ENCODE assay signal across 1 cellular context in the genomic region with DNA sequence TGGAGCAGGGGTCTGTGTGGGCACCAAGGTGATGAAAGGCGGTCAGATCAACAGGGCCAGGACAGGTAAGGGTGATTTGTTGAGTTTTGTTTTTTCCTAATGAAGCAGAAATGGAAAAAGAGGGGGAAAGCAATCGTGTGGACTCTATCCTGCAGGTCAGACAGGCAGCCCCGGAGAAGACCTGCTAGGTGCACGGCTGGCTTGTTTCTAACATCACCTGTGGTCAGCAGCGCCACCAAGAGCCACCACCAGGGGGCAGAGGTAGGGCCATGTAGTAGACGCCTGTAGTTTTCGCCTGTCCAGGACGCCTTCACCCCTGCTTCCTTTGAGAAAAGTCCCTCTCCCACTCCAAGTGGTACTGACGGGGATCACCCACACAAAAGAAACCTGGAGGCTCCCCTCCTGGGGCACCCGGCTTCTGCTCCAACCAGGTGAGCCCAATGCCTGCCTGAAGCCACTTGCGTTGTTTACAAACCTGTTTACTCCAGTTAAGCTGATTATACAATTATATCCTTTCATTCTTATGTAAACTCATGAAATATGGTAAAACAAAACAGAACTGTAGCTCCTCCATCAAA.
TF ChIP-seq lines count a peak whose summit lies in the region.

No MANE protein-coding gene starts in this region.

TF ChIP-seq in HepG2, 621 proteins besides CTCF, POLR2A, EP300 and RAD21 (continued from another document and continues in another):
- no peak for TF ChIP-seq ZNF552 (CRISPR knock-in tag; IDR thresholded peaks at IDR 0.05; ENCODE audit: borderline replicate concordance)
- TF ChIP-seq, protein P1, sequence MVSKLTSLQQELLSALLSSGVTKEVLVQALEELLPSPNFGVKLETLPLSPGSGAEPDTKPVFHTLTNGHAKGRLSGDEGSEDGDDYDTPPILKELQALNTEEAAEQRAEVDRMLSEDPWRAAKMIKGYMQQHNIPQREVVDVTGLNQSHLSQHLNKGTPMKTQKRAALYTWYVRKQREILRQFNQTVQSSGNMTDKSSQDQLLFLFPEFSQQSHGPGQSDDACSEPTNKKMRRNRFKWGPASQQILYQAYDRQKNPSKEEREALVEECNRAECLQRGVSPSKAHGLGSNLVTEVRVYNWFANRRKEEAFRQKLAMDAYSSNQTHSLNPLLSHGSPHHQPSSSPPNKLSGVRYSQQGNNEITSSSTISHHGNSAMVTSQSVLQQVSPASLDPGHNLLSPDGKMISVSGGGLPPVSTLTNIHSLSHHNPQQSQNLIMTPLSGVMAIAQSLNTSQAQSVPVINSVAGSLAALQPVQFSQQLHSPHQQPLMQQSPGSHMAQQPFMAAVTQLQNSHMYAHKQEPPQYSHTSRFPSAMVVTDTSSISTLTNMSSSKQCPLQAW (CRISPR knock-in tag; IDR thresholded peaks at IDR 0.05) = no peak
- TF ChIP-seq, protein P2, sequence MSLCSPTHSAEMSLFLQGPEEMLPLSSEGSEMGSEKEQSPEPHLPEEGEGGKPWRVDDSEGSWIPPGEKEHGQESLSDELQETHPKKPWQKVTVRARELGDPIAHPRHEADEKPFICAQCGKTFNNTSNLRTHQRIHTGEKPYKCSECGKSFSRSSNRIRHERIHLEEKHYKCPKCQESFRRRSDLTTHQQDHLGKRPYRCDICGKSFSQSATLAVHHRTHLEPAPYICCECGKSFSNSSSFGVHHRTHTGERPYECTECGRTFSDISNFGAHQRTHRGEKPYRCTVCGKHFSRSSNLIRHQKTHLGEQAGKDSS (CRISPR knock-in tag; IDR thresholded peaks at IDR 0.05; ENCODE audit: borderline replicate concordance, low read depth) = peak; percentile 44; the same call in 1 of the 2 replicates
- TF ChIP-seq TBL1XR1 (IDR thresholded peaks at IDR 0.05; ENCODE audit: borderline replicate concordance, low read length, partially characterized antibody) = no peak
- no peak for TF ChIP-seq ARNT (IDR thresholded peaks at IDR 0.05)
- TF ChIP-seq ZNF446 (CRISPR knock-in tag; IDR thresholded peaks at IDR 0.05) = no peak
- TF ChIP-seq ZNF749 (CRISPR knock-in tag; IDR thresholded peaks at IDR 0.05; ENCODE audit: borderline replicate concordance) = no peak
- TF ChIP-seq HMG20B (CRISPR knock-in tag; conservative IDR thresholded peaks at IDR 0.05) = no peak
- TF ChIP-seq ZSCAN12 (CRISPR knock-in tag; IDR thresholded peaks at IDR 0.05) = no peak
- TF ChIP-seq, protein P3, sequence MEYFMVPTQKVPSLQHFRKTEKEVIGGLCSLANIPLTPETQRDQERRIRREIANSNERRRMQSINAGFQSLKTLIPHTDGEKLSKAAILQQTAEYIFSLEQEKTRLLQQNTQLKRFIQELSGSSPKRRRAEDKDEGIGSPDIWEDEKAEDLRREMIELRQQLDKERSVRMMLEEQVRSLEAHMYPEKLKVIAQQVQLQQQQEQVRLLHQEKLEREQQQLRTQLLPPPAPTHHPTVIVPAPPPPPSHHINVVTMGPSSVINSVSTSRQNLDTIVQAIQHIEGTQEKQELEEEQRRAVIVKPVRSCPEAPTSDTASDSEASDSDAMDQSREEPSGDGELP (IDR thresholded peaks at IDR 0.05; ENCODE audit: borderline replicate concordance, low read depth) = peak; percentile 48; the same call in 1 of the 2 replicates
- TF ChIP-seq GLI4 (CRISPR knock-in tag; IDR thresholded peaks at IDR 0.05; ENCODE audit: borderline replicate concordance) = no peak
- TF ChIP-seq RARA (CRISPR knock-in tag; IDR thresholded peaks at IDR 0.05) = peak; percentile 24; the same call in 1 of the 2 replicates
- TF ChIP-seq AFF4 (CRISPR knock-in tag; IDR thresholded peaks at IDR 0.05) = no peak
- no peak for TF ChIP-seq ZNF766 (CRISPR knock-in tag; IDR thresholded peaks at IDR 0.05; ENCODE audit: borderline replicate concordance)
- no peak for TF ChIP-seq RBM39 (IDR thresholded peaks at IDR 0.05; ENCODE audit: low read depth, low read length, poor library complexity, severe bottlenecking)
- peak; percentile 42; the same call in 1 of the 2 replicates for TF ChIP-seq MED1 (CRISPR knock-in tag; IDR thresholded peaks at IDR 0.05)
- TF ChIP-seq ZSCAN22 (CRISPR knock-in tag; IDR thresholded peaks at IDR 0.05) = no peak
- no peak for TF ChIP-seq EZH2 (conservative IDR thresholded peaks at IDR 0.05; ENCODE audit: low read depth, low read length)
- TF ChIP-seq ZNF687 (CRISPR knock-in tag; IDR thresholded peaks at IDR 0.05) = peak; percentile 50; the same call in 1 of the 2 replicates
- TF ChIP-seq ZNF619 (CRISPR knock-in tag; IDR thresholded peaks at IDR 0.05) = no peak
- no peak for TF ChIP-seq ZNF709 (CRISPR knock-in tag; IDR thresholded peaks at IDR 0.05)
- TF ChIP-seq ZNF556 (CRISPR knock-in tag; IDR thresholded peaks at IDR 0.05; ENCODE audit: borderline replicate concordance) = peak; percentile 33; the same call in 1 of the 2 replicates
- TF ChIP-seq, protein P4, sequence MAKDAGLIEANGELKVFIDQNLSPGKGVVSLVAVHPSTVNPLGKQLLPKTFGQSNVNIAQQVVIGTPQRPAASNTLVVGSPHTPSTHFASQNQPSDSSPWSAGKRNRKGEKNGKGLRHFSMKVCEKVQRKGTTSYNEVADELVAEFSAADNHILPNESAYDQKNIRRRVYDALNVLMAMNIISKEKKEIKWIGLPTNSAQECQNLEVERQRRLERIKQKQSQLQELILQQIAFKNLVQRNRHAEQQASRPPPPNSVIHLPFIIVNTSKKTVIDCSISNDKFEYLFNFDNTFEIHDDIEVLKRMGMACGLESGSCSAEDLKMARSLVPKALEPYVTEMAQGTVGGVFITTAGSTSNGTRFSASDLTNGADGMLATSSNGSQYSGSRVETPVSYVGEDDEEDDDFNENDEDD (CRISPR knock-in tag; IDR thresholded peaks at IDR 0.05; ENCODE audit: borderline replicate concordance) = no peak
- TF ChIP-seq ZNF225 (CRISPR knock-in tag; IDR thresholded peaks at IDR 0.05) = no peak
- no peak for TF ChIP-seq HES4 (CRISPR knock-in tag; IDR thresholded peaks at IDR 0.05; ENCODE audit: borderline replicate concordance)
- peak; percentile 51 for TF ChIP-seq SOX5 (CRISPR knock-in tag; IDR thresholded peaks at IDR 0.05; ENCODE audit: borderline replicate concordance)
- TF ChIP-seq AGO2 (optimal IDR thresholded peaks at IDR 0.05; ENCODE audit: low read depth, low read length) = no peak
- peak; percentile 76; the same call in 1 of the 2 replicates for TF ChIP-seq ZNF598 (CRISPR knock-in tag; IDR thresholded peaks at IDR 0.05; ENCODE audit: borderline replicate concordance)
- TF ChIP-seq NFE2L2 (IDR thresholded peaks at IDR 0.05; ENCODE audit: low read length) = no peak
- TF ChIP-seq KMT2B (CRISPR knock-in tag; IDR thresholded peaks at IDR 0.05) = no peak
- TF ChIP-seq ZNF577 (CRISPR knock-in tag; IDR thresholded peaks at IDR 0.05; ENCODE audit: borderline replicate concordance, low read depth) = no peak
- no peak for TF ChIP-seq TMF1 (CRISPR knock-in tag; IDR thresholded peaks at IDR 0.05; ENCODE audit: low read depth)
- TF ChIP-seq ZNF20 (CRISPR knock-in tag; IDR thresholded peaks at IDR 0.05) = no peak
- no peak for TF ChIP-seq ZNF7 (CRISPR knock-in tag; IDR thresholded peaks at IDR 0.05)
- TF ChIP-seq ATF5 (CRISPR knock-in tag; IDR thresholded peaks at IDR 0.05; ENCODE audit: low read depth) = no peak
